8 cellular contexts compared by ENCODE assay signal in the genomic region with DNA sequence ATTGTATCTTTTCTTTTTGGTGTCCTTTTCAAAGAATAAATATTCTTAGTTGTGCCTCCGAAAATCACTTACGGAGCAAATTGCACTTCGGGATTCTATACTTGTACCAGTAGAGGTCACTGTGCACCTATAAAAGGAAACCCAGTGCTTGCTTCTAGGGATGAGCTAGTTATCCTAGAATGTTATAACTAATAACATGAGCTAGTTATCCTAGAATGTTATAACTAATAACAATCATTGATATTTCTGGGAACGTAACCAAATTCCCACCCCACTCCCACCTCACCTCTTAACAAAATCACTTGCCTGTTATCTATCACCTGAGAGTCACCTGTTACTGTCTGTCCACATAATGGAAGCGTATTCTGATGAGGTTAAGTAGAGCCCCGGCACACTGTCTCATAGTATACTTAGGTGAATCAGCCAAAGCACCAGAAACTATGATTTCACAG.
DNase-seq lines count a peak whose midpoint lies in the region; ATAC-seq and TF ChIP-seq lines count a peak whose summit lies in the region.

No MANE protein-coding gene starts in this region.

- H3K4me2 ChIP-seq in neural progenitor cell, result no peak overlapping the region

- no peak overlapping the region for H2AFZ ChIP-seq in neural progenitor cell (replicated peaks)

- DNase-seq in Caco-2, result peak in 1 of 2 experiments; percentile 46
- peak; percentile 70 for DNase-seq in HFFc6
- peak in 1 of 3 donors; percentile 53 for DNase-seq in Peyer's patch
- DNase-seq in epithelial cell of esophagus (ENCODE audit: low read depth), result peak; percentile 63
- DNase-seq in neural progenitor cell (ENCODE audit: low spot score), result peak; percentile 78
- no peak for DNase-seq in activated CD4-positive, alpha-beta memory T cell treated with anti-CD3 and anti-CD28 coated beads, Interleukin-2, amount 10 ng/mL, durations not matched to agents 7 days and 5 days

- POLR2A ChIA-PET in Caco-2 (lab: Charles Lee), result no interaction called here
- POLR2A ChIA-PET in activated CD4-positive, alpha-beta memory T cell treated with anti-CD3 and anti-CD28 coated beads, Interleukin-2, amount 10 ng/mL, durations not matched to agents 7 days and 5 days (lab: Charles Lee), result interaction anchor here (0.6 kb wide), 1 partner anchor 304 kb away, joined by 3 read pairs; no protein-coding TSS in a partner anchor

- H3K27ac ChIP-seq in Peyer's patch, result no peak overlapping the region
- no peak overlapping the region for H3K27ac ChIP-seq in neural progenitor cell

- ATAC-seq in GM19463 (IDR thresholded peaks at IDR 0.05; ENCODE audit: unreplicated experiment) (no peak), GM19455 (IDR thresholded peaks at IDR 0.05; ENCODE audit: unreplicated experiment) (no peak)

- H3K27me3 Mint-ChIP-seq in Caco-2 (ENCODE audit: insufficient read depth, unreplicated experiment) (no peaks in the 10 kb centered on the region), HFFc6 (ENCODE audit: insufficient read depth) (no peaks in the 10 kb centered on the region; the same call in 1 of the 2 replicates), neural progenitor cell (ENCODE audit: insufficient read depth, low read depth) (no peaks in the 10 kb centered on the region)
- no peaks in the 10 kb centered on the region for H3K27me3 Mint-ChIP-seq in activated CD4-positive, alpha-beta memory T cell treated with anti-CD3 and anti-CD28 coated beads, Interleukin-2, amount 10 ng/mL, durations not matched to agents 7 days and 5 days

- H3K9ac ChIP-seq in neural progenitor cell, result no peak overlapping the region

- intact Hi-C loops in Caco-2 (cut with micrococcal nuclease; ENCODE audit: unreplicated experiment), result loop anchor here (1.0 to 10.0 kb wide), 4 partner anchors 32 to 377 kb away; no protein-coding TSS in a partner anchor

- CTCF ChIA-PET in Caco-2 (lab: Charles Lee), result interaction anchor here (0.5 to 1.5 kb wide), 22 partner anchors 13 to 380 kb away, joined by 3 to 10 read pairs (median 4); no protein-coding TSS in a partner anchor
- CTCF ChIA-PET in activated CD4-positive, alpha-beta memory T cell treated with anti-CD3 and anti-CD28 coated beads, Interleukin-2, amount 10 ng/mL, durations not matched to agents 7 days and 5 days (lab: Charles Lee), result interaction anchor here (0.6 to 3.9 kb wide), 12 partner anchors 8 to 448 kb away, joined by 3 to 22 read pairs (median 4); no protein-coding TSS in a partner anchor

- no peak for TF ChIP-seq POLR2A in Peyer's patch (IDR thresholded peaks at IDR 0.05)

- H3K27me3 ChIP-seq in Caco-2 (replicated peaks; ENCODE audit: control insufficient read depth, insufficient read depth, low read length) (no peaks in the 10 kb centered on the region), Peyer's patch (no peaks in the 10 kb centered on the region), neural progenitor cell (no peaks in the 10 kb centered on the region)

- peaks cover 24% of the 10 kb centered on the region for H3K79me2 ChIP-seq in neural progenitor cell (ENCODE audit: low read depth)

- H3K4me3 Mint-ChIP-seq in Caco-2 (ENCODE audit: unreplicated experiment), result no peak overlapping the region
- no peak overlapping the region for H3K4me3 Mint-ChIP-seq in HFFc6
- H3K4me3 Mint-ChIP-seq in neural progenitor cell, result no peak overlapping the region
- no peak overlapping the region for H3K4me3 Mint-ChIP-seq in activated CD4-positive, alpha-beta memory T cell treated with anti-CD3 and anti-CD28 coated beads, Interleukin-2, amount 10 ng/mL, durations not matched to agents 7 days and 5 days

- peaks cover 10% of the 10 kb centered on the region for H3K4me1 Mint-ChIP-seq in Caco-2 (ENCODE audit: low read depth, unreplicated experiment)
- peaks cover 22% of the 10 kb centered on the region for H3K4me1 Mint-ChIP-seq in HFFc6 (ENCODE audit: low read depth)
- peaks cover 15% of the 10 kb centered on the region for H3K4me1 Mint-ChIP-seq in neural progenitor cell
- H3K4me1 Mint-ChIP-seq in activated CD4-positive, alpha-beta memory T cell treated with anti-CD3 and anti-CD28 coated beads, Interleukin-2, amount 10 ng/mL, durations not matched to agents 7 days and 5 days, result peaks cover 4% of the 10 kb centered on the region

- no TSS peak for BruUV-seq in Caco-2 (replicated peaks; lab: Mats Ljungman, UMichigan)

- H3K36me3 Mint-ChIP-seq in Caco-2 (ENCODE audit: insufficient read depth, unreplicated experiment) (peaks cover 12% of the 10 kb centered on the region), HFFc6 (ENCODE audit: low read depth) (peaks cover 4% of the 10 kb centered on the region; the same call in 1 of the 2 replicates), neural progenitor cell (peaks cover 2% of the 10 kb centered on the region)
- no peaks in the 10 kb centered on the region for H3K36me3 Mint-ChIP-seq in activated CD4-positive, alpha-beta memory T cell treated with anti-CD3 and anti-CD28 coated beads, Interleukin-2, amount 10 ng/mL, durations not matched to agents 7 days and 5 days (ENCODE audit: low read depth)

- H3K4me3 ChIP-seq in Caco-2 (ENCODE audit: low read depth, low read length) (no peak overlapping the region), Peyer's patch (no peak overlapping the region), epithelial cell of esophagus (ENCODE audit: low read length) (no peak overlapping the region), neural progenitor cell (no peak overlapping the region)

- H3K4me1 ChIP-seq in Caco-2 (peaks cover 8% of the 10 kb centered on the region), Peyer's patch (peaks cover 0 to 7% (median 0%) of the 10 kb centered on the region in 4 donors), neural progenitor cell (peaks cover 16% of the 10 kb centered on the region)

- TF ChIP-seq CTCF in Caco-2 (IDR thresholded peaks at IDR 0.05; ENCODE audit: insufficient read depth in 1 of 2, low read depth in 1 of 2, low read length in 1 of 2, severe bottlenecking in 1 of 2, unreplicated experiment in 1 of 2) (peak; percentile 66 to 75), HFFc6 (IDR thresholded peaks at IDR 0.05) (peak; percentile 92), Peyer's patch (IDR thresholded peaks at IDR 0.05) (peak in 4 of 6 experiments; percentile 68 to 84 (median 80)), epithelial cell of esophagus (IDR thresholded peaks at IDR 0.05; ENCODE audit: insufficient read depth, low read depth, low read length, missing control alignments) (peak; percentile 75), neural progenitor cell (IDR thresholded peaks at IDR 0.05) (peak; percentile 89)

- no peaks in the 10 kb centered on the region for H3K9me3 Mint-ChIP-seq in Caco-2 (ENCODE audit: unreplicated experiment)
- H3K9me3 Mint-ChIP-seq in HFFc6, result no peaks in the 10 kb centered on the region
- no peaks in the 10 kb centered on the region for H3K9me3 Mint-ChIP-seq in neural progenitor cell
- no peaks in the 10 kb centered on the region for H3K9me3 Mint-ChIP-seq in activated CD4-positive, alpha-beta memory T cell treated with anti-CD3 and anti-CD28 coated beads, Interleukin-2, amount 10 ng/mL, durations not matched to agents 7 days and 5 days

- H3F3A ChIP-seq in neural progenitor cell (ENCODE audit: low read depth), result peaks cover 16% of the 10 kb centered on the region

- no peaks in the 10 kb centered on the region for H3K9me3 ChIP-seq in Caco-2
- no peaks in the 10 kb centered on the region for H3K9me3 ChIP-seq in Peyer's patch
- no peaks in the 10 kb centered on the region for H3K9me3 ChIP-seq in neural progenitor cell (ENCODE audit: low read depth)

- H3K36me3 ChIP-seq in Caco-2 (ENCODE audit: control insufficient read depth, insufficient read depth, low read length) (no peaks in the 10 kb centered on the region), Peyer's patch (no peaks in the 10 kb centered on the region), neural progenitor cell (no peaks in the 10 kb centered on the region)

- H3K27ac Mint-ChIP-seq in Caco-2 (ENCODE audit: unreplicated experiment), result no peak overlapping the region
- H3K27ac Mint-ChIP-seq in HFFc6, result peak overlapping the region; percentile 7; the same call in 1 of the 2 replicates
- no peak overlapping the region for H3K27ac Mint-ChIP-seq in neural progenitor cell
- no peak overlapping the region for H3K27ac Mint-ChIP-seq in activated CD4-positive, alpha-beta memory T cell treated with anti-CD3 and anti-CD28 coated beads, Interleukin-2, amount 10 ng/mL, durations not matched to agents 7 days and 5 days

- H4K20me1 ChIP-seq in neural progenitor cell (ENCODE audit: low read depth), result peaks cover 33% of the 10 kb centered on the region
